In the genomic region with DNA sequence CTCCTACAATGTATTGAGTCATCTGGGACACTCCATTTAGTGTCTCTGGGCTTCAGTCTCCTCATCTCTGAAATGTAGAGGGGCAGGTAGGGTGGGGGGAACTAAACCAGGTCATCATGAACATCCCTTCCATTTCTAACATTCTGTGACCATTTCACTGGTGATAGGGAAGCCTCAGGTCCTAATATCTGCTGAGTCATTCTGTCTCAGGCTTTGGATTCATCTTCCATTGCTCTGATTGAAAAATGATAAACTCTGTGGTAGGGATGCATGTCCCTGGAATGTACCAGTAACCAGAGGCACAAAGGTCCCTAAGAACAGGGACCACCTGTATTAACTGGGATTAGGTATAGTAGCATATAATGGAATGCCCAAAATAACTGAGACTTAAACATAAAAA, we compare ENCODE assay signal across 1 cellular context.
TF ChIP-seq lines count a peak whose summit lies in the region.

No MANE protein-coding gene starts in this region.

TF ChIP-seq in A549, 52 proteins besides CTCF, POLR2A, EP300 and RAD21 (continued from another document):
- TF ChIP-seq CHD4 (IDR thresholded peaks at IDR 0.05; ENCODE audit: borderline replicate concordance) (no peak), NPAS2 (CRISPR knock-in tag; IDR thresholded peaks at IDR 0.05; ENCODE audit: borderline replicate concordance) (no peak), KDM5A (IDR thresholded peaks at IDR 0.05) (no peak), JUN (IDR thresholded peaks at IDR 0.05) (no peak), CBX2 (IDR thresholded peaks at IDR 0.05; ENCODE audit: borderline replicate concordance, low read depth) (no peak), JUNB (IDR thresholded peaks at IDR 0.05) (no peak), SMC3 (IDR thresholded peaks at IDR 0.05) (no peak), MAFK (IDR thresholded peaks at IDR 0.05; ENCODE audit: partially characterized antibody) (peak; percentile 77), SREBF2 (IDR thresholded peaks at IDR 0.05) (no peak), FOXS1 (CRISPR knock-in tag; IDR thresholded peaks at IDR 0.05) (no peak), RARB (CRISPR knock-in tag; IDR thresholded peaks at IDR 0.05) (no peak), RFX5 (IDR thresholded peaks at IDR 0.05) (no peak), MAZ (IDR thresholded peaks at IDR 0.05; ENCODE audit: borderline replicate concordance, low read depth, low read length) (no peak)
TF ChIP-seq in A549: peak in this region for 2.
